5 cellular contexts compared by ENCODE assay signal in the genomic region with DNA sequence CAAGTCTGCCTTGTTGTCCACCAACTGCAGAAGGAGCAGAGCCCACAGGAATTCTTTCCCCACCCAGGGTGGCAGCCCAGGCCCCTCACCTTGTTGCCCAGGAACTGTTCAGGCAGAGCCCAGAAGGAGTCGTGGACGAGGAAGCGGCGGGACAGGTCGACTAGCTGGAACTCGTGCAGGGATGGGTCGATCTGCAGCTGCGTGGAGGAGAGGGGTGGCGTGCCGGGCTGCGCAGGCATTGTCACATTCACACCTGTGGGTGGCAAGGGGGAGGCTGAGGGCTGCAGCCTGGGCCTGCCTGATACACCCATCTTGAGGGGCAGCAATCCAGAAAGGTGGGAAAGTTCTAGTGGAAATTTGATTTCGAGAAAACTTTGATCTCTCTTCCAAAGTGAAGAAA.
"Had no signal": no experiment of that assay in that cellular context is flagged by ENCODE, and none has a peak within 500 bp of the region (broad histone marks: within the 10 kb centered on the region; RNA-seq: fewer than 3 reads in every experiment).

No MANE protein-coding gene starts in this region.

- DNase-seq: IMR-90, KBM-7, KG1 had no signal

- ATAC-seq: HepG2, K562 had no signal
